ENCODE assay signal across 7 cellular contexts in genomic region chr19:34478496-34478895, GRCh38. TPM values are rescaled to one million over a fixed set of nuclear protein-coding genes. Genes with fewer than 3 reads are reported as not detected.
DNase-seq lines count a peak whose midpoint lies in the region; ATAC-seq and TF ChIP-seq lines count a peak whose summit lies in the region.
"Not testable (repeated sequence)": the region's sequence is repeated elsewhere in the genome, so short reads cannot be mapped to it uniquely, and the experiment has no call there.

No MANE protein-coding gene starts in this region.

- not testable (repeated sequence) for ATAC-seq in WTC11

- POLR2A ChIA-PET in HEK293 (lab: Yijun Ruan, JAX), result interaction anchor here (1.5 kb wide), 1 partner anchor 35 kb away, joined by 3 read pairs; no protein-coding TSS in a partner anchor
- POLR2A ChIA-PET in WTC11 (lab: Charles Lee), result not testable (repeated sequence)

- not testable (repeated sequence) for H3K9me3 ChIP-seq in HEK293 (ENCODE audit: control insufficient read depth, insufficient read depth, low read depth, low read length); right atrium auricular region

- H3K36me3 ChIP-seq in HEK293 (ENCODE audit: control insufficient read depth in 2 of 2, insufficient read depth in 1 of 2, low read length in 2 of 2), result peaks cover 10 to 12% of the 10 kb centered on the region in 2 experiments
- not testable (repeated sequence) for H3K36me3 ChIP-seq in right atrium auricular region

- CTCF ChIA-PET in HEK293 (lab: Yijun Ruan, JAX), result interaction anchor here (0.8 to 1.1 kb wide), 2 partner anchors 22 to 24 kb away, joined by 3 read pairs; no protein-coding TSS in a partner anchor
- CTCF ChIA-PET in WTC11 (lab: Charles Lee), result not testable (repeated sequence)

- not testable (repeated sequence) for H3K36me3 Mint-ChIP-seq in WTC11; nephron (ENCODE audit: low read depth); neural crest cell (ENCODE audit: low read depth); type B pancreatic cell

- TF ChIP-seq CTCF in HEK293 (tag by site-specific recombination; IDR thresholded peaks at IDR 0.05); WTC11 (IDR thresholded peaks at IDR 0.05); right atrium auricular region (IDR thresholded peaks at IDR 0.05); nephron (IDR thresholded peaks at IDR 0.05; ENCODE audit: unreplicated experiment in 3 of 3); neural crest cell (conservative IDR thresholded peaks at IDR 0.05); type B pancreatic cell (conservative IDR thresholded peaks at IDR 0.05): not testable (repeated sequence)

- H3K27ac Mint-ChIP-seq in WTC11; nephron; neural crest cell (ENCODE audit: unreplicated experiment); type B pancreatic cell: not testable (repeated sequence)

- H3K4me3 ChIP-seq in HEK293 (ENCODE audit: low read depth, low read length); right atrium auricular region: not testable (repeated sequence)

- H3K4me1 ChIP-seq in HEK293 (ENCODE audit: control insufficient read depth, insufficient read depth, low read length), result peaks cover 10% of the 10 kb centered on the region
- peaks cover 0 to 20% of the 10 kb centered on the region in 2 donors for H3K4me1 ChIP-seq in right atrium auricular region

- not testable (repeated sequence) for H3K9me3 Mint-ChIP-seq in WTC11, nephron, neural crest cell, type B pancreatic cell

- not testable (repeated sequence) for H3K27ac ChIP-seq in HEK293 (ENCODE audit: extremely low read depth, low read depth, low read length); right atrium auricular region

- H3K27me3 ChIP-seq in right atrium auricular region, result not testable (repeated sequence)

- H3K27me3 Mint-ChIP-seq in WTC11 (ENCODE audit: low read depth), result peaks cover 28% of the 10 kb centered on the region
- not testable (repeated sequence) for H3K27me3 Mint-ChIP-seq in nephron (ENCODE audit: low read depth); neural crest cell (ENCODE audit: low read depth); type B pancreatic cell

- DNase-seq in WTC11 (ENCODE audit: low spot score); neural crest cell (ENCODE audit: low read depth, low spot score); type B pancreatic cell (ENCODE audit: extremely low spot score, unreplicated experiment): not testable (repeated sequence)
- DNase-seq in right atrium auricular region (ENCODE audit: low spot score), result peak; percentile 23
- DNase-seq in mesenteric fat pad (ENCODE audit: low spot score), result peak; percentile 6

- H3K4me1 Mint-ChIP-seq in WTC11, result peaks cover 16% of the 10 kb centered on the region
- peaks cover 10% of the 10 kb centered on the region for H3K4me1 Mint-ChIP-seq in nephron
- not testable (repeated sequence) for H3K4me1 Mint-ChIP-seq in neural crest cell; type B pancreatic cell (ENCODE audit: unreplicated experiment)

- H3K4me3 Mint-ChIP-seq in WTC11, result not testable (repeated sequence)
- H3K4me3 Mint-ChIP-seq in nephron (peak overlapping the region in 2 of 3 experiments; percentile 51 to 56), neural crest cell (peak overlapping the region; percentile 44), type B pancreatic cell (peak overlapping the region; percentile 10)

TF ChIP-seq in HEK293, 187 proteins besides CTCF, POLR2A, EP300 and RAD21:
- TF ChIP-seq REPIN1 (tag by site-specific recombination; IDR thresholded peaks at IDR 0.05; ENCODE audit: low read depth), result peak; percentile 94; the same call in 1 of the 2 replicates

TF ChIP-seq in WTC11, 78 proteins besides CTCF, POLR2A, EP300 and RAD21:
- 0 out of 2 replicates have a peak, but pooled peaks have one; percentile 19 for TF ChIP-seq HMGA2 (CRISPR knock-in tag; IDR thresholded peaks at IDR 0.05)

RNA-seq across cellular contexts. Expression of gene WTIP, which starts 3.1 kb away (rescaled TPM):
- total RNA-seq in WTC11 (2021), result 14.3 to 18.1 TPM (median 16.0 TPM) in 3 replicates
- 10 to 100 TPM in 1 of 2 donors, 1 to 10 TPM in 1; 8.3 to 32.3 TPM for total RNA-seq in right atrium auricular region
- total RNA-seq in mesenteric fat pad, result 25.3 TPM
- 15.1 and 17.0 TPM in 2 replicates for total RNA-seq in neural crest cell
- 23.9 and 29.3 TPM in 2 replicates for total RNA-seq in type B pancreatic cell (ENCODE audit: low replicate concordance)

RNA-seq across cellular contexts. Expression of gene UBA2, which starts 50.3 kb away (rescaled TPM):
- total RNA-seq in WTC11 (2021) (156 to 163 TPM (median 162 TPM) in 3 replicates), right atrium auricular region (10 to 100 TPM; 42.1 to 52.3 TPM), mesenteric fat pad (115 TPM), neural crest cell (191 and 205 TPM in 2 replicates), type B pancreatic cell (ENCODE audit: low replicate concordance) (88.5 and 109 TPM in 2 replicates)
